ENCODE assay signal across 30 cellular contexts in the genomic region with DNA sequence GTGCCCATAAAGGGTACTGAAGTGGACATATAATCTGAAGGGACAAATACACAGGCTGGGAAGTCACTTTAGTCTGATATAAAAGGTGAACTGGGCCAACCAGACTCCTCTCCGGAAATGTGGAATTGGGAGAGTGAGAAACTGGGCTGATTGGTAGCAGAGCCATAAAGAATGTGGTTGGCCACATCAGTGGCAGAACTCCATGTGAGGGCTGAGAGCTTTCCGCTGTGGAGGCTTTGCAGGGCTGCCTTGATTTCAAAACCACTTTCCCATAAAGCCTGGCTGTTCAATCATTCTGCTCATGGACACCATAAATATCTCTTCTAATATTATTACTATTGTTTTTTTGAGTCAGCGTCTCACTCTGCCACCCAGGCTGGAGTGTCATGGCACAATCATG.
A peak's percentile ranks its signal among the peaks of the same experiment; 100 is the strongest.
DNase-seq lines count a peak whose midpoint lies in the region; ATAC-seq and TF ChIP-seq lines count a peak whose summit lies in the region.
"Had no signal": no experiment of that assay in that cellular context is flagged by ENCODE, and none has a peak within 500 bp of the region (broad histone marks: within the 10 kb centered on the region; RNA-seq: fewer than 3 reads in every experiment).

No MANE protein-coding gene starts in this region.

- no peaks in the 10 kb centered on the region for H3K9me3 ChIP-seq in thoracic aorta
- H3K9me3 ChIP-seq: Caco-2, esophagus muscularis mucosa, SK-N-SH, thyroid gland, vagina had no signal

- no peaks in the 10 kb centered on the region for H3K27me3 ChIP-seq in thoracic aorta (replicated peaks; ENCODE audit: insufficient read depth)
- H3K27me3 ChIP-seq: brain microvascular endothelial cell, dorsolateral prefrontal cortex, esophagus muscularis mucosa, thyroid gland, vagina had no signal

- H3K36me3 ChIP-seq in thoracic aorta: no peaks in the 10 kb centered on the region
- H3K36me3 ChIP-seq: brain microvascular endothelial cell, esophagus muscularis mucosa, thyroid gland, vagina had no signal

- H3K4me3 ChIP-seq in thoracic aorta: no peak overlapping the region
- H3K4me3 ChIP-seq: dorsolateral prefrontal cortex, esophagus muscularis mucosa, lung, thyroid gland, vagina had no signal

- H3K4me1 ChIP-seq in thoracic aorta (ENCODE audit: control insufficient read depth in 1 of 2, low read depth in 2 of 2): peaks cover 14 to 60% of the 10 kb centered on the region in 2 donors
- H3K4me1 ChIP-seq: Caco-2 had no signal

- ATAC-seq in thoracic aorta (ENCODE audit: insufficient number of reproducible peaks, low FRiP score, low read depth) (no peak), GM19463 (IDR thresholded peaks at IDR 0.05; ENCODE audit: unreplicated experiment) (no peak), GM19455 (IDR thresholded peaks at IDR 0.05; ENCODE audit: unreplicated experiment) (no peak)
- ATAC-seq: left cardiac atrium; natural killer cell treated with Interleukin-12 subunit alpha and Interleukin-12 subunit beta and Interleukin-15 and Interleukin-18, amount 100 ng/mL, for 72 hours; PC-3; T-helper 17 cell had no signal

- no peak for TF ChIP-seq CTCF in thoracic aorta (IDR thresholded peaks at IDR 0.05)

- DNase-seq in ELF-1 (ENCODE audit: low read depth, low spot score) (peak; percentile 34), RPMI7951 (ENCODE audit: low read depth) (peak; percentile 39), fibroblast of peridontal ligament (ENCODE audit: extremely low read depth) (peak; percentile 86), thoracic aorta (ENCODE audit: low spot score) (no peak), caudate nucleus (lab: John Stamatoyannopoulos, UW) (no peak)
- DNase-seq: activated CD4-positive, alpha-beta T cell treated with anti-CD3 and anti-CD28 coated beads, Interleukin-2, amount 50 U/mL, for 4 hours; activated naive CD4-positive, alpha-beta T cell treated with Interleukin-2 at 50 U/mL for 16 hours; brain microvascular endothelial cell; Caco-2; DMS53; dorsolateral prefrontal cortex; GDM1; immature natural killer cell; KBM-7; left cardiac atrium; NCI-H1417; NCI-H2029 treated with DMSO at 0.1 percent for 48 hours; NCI-H524 treated with DMSO at 0.1 percent for 48 hours; NK-92 treated with Interleukin-12 subunit alpha and Interleukin-12 subunit beta, amount 100 ng/mL, for 24 hours; PC-3; SK-N-SH; stimulated activated naive CD4-positive, alpha-beta T cell treated with Interleukin-2 at 50 U/mL for 16 hours; T-helper 17 cell; thyroid gland had no signal

- H3K27ac ChIP-seq in thoracic aorta (peak overlapping the region; percentile 26 to 52), caudate nucleus (ENCODE audit: low read depth, low read length) (no peak overlapping the region)
- H3K27ac ChIP-seq: brain microvascular endothelial cell, dorsolateral prefrontal cortex, esophagus muscularis mucosa, vagina had no signal

Comparison
In these comparisons a context has a peak if more than half of its experiments do, and no peak if none do; other contexts are left out.
1. DNase-seq: peak in ELF-1 (single experiment), RPMI7951 (single experiment) and fibroblast of peridontal ligament (single experiment); none in thoracic aorta (single experiment) and caudate nucleus (0 of 61).